In genomic region chr16:49876716-49877129, GRCh38 we compare ENCODE assay signal across 8 cellular contexts. TPM values are rescaled to one million over a fixed set of nuclear protein-coding genes. Genes with fewer than 3 reads are reported as not detected.
A peak's percentile ranks its signal among the peaks of the same experiment; 100 is the strongest.
DNase-seq lines count a peak whose midpoint lies in the region; ATAC-seq, FAIRE-seq and TF ChIP-seq lines count a peak whose summit lies in the region.

No MANE protein-coding gene starts in this region.

- no peak for FAIRE-seq in urothelium cell line (lab: Jason Lieb, UNC)

- no peaks in the 10 kb centered on the region for H3K4me1 ChIP-seq in PC-3 (ENCODE audit: insufficient read depth, low read length)
- peaks cover 8% of the 10 kb centered on the region for H3K4me1 ChIP-seq in lower lobe of right lung

- H3K9me3 ChIP-seq in PC-3 (ENCODE audit: low read length) (no peaks in the 10 kb centered on the region), lower lobe of right lung (no peaks in the 10 kb centered on the region)

- H4K20me1 ChIP-seq in PC-3 (ENCODE audit: low read length): no peaks in the 10 kb centered on the region

- H2AFZ ChIP-seq in PC-3 (ENCODE audit: low read length): no peak overlapping the region

- TF ChIP-seq CTCF in PC-3 (conservative IDR thresholded peaks at IDR 0.05; ENCODE audit: low read depth, low read length) (peak; percentile 59), chondrocyte (IDR thresholded peaks at IDR 0.05) (peak; percentile 97), lower lobe of right lung (IDR thresholded peaks at IDR 0.05) (peak; percentile 97)

- DNase-seq in activated CD4-positive, alpha-beta T cell treated with anti-CD3 and anti-CD28 coated beads for 1 hour: peak; percentile 10
- DNase-seq in activated CD4-positive, alpha-beta T cell treated with anti-CD3 and anti-CD28 coated beads, Interleukin-2, amount 50 U/mL, for 1 hour: no peak
- DNase-seq in PC-3 (peak; percentile 28), chondrocyte (ENCODE audit: low spot score) (no peak), lower lobe of right lung (peak; percentile 73), urothelium cell line (ENCODE audit: low spot score) (peak; percentile 89), NCI-H510A (lab: John Stamatoyannopoulos, UW) (no peak), A172 (ENCODE audit: low spot score) (no peak)

- H3K4me3 ChIP-seq in PC-3 (ENCODE audit: low read length) (no peak overlapping the region), lower lobe of right lung (peak overlapping the region; percentile 44)

- POLR2A ChIA-PET in PC-3 (lab: Charles Lee; ENCODE audit: unreplicated experiment): no interaction called here

- peaks cover 3% of the 10 kb centered on the region for H3K27me3 Mint-ChIP-seq in chondrocyte (ENCODE audit: low read depth)

- intact Hi-C loops in PC-3 (cut with micrococcal nuclease): no loop called here
- intact Hi-C loops in lower lobe of right lung (cut with DNase I): no loop called here

- no peaks in the 10 kb centered on the region for H3K79me2 ChIP-seq in PC-3 (ENCODE audit: low read length)

- no peaks in the 10 kb centered on the region for H3K9me2 ChIP-seq in PC-3 (replicated peaks; ENCODE audit: low read length)

- H3K9me3 Mint-ChIP-seq in chondrocyte (ENCODE audit: low read depth): no peaks in the 10 kb centered on the region

- H3K27me3 ChIP-seq in PC-3 (ENCODE audit: low read length): peaks cover 32% of the 10 kb centered on the region
- H3K27me3 ChIP-seq in lower lobe of right lung (ENCODE audit: low read depth): peaks cover 8% of the 10 kb centered on the region

- no peaks in the 10 kb centered on the region for H3K36me3 Mint-ChIP-seq in chondrocyte (ENCODE audit: low read depth)

- H3K9ac ChIP-seq in PC-3 (ENCODE audit: low read length): no peak overlapping the region

- H3K36me3 ChIP-seq in PC-3 (ENCODE audit: low read depth, low read length) (no peaks in the 10 kb centered on the region), lower lobe of right lung (no peaks in the 10 kb centered on the region)

- H3K4me2 ChIP-seq in PC-3 (ENCODE audit: low read length): no peak overlapping the region

- H3F3A ChIP-seq in PC-3 (ENCODE audit: low read length, unreplicated experiment): no peaks in the 10 kb centered on the region

- H3K27ac ChIP-seq in PC-3 (ENCODE audit: low read length) (no peak overlapping the region), lower lobe of right lung (no peak overlapping the region)

- no TSS peak for BruUV-seq in PC-3 (replicated peaks; lab: Mats Ljungman, UMichigan)

- H3K27ac Mint-ChIP-seq in chondrocyte (ENCODE audit: unreplicated experiment): no peak overlapping the region

- peaks cover 7% of the 10 kb centered on the region for H3K4me1 Mint-ChIP-seq in chondrocyte (ENCODE audit: low read depth)

- CTCF ChIA-PET in PC-3 (lab: Charles Lee): no interaction called here

- peak overlapping the region; percentile 42 for H3K4me3 Mint-ChIP-seq in chondrocyte (ENCODE audit: unreplicated experiment)

- ATAC-seq in PC-3 (peak; percentile 54; the same call in 1 of the 2 replicates), lower lobe of right lung (peak; percentile 90 to 92)

RNA-seq across cellular contexts. Expression of gene ZNF423, which starts 20.8 kb away (rescaled TPM):
- total RNA-seq in PC-3 (2014; rRNA removed) (not detected in 2 replicates), chondrocyte (4.7 to 7.9 TPM (median 5.0 TPM) in 3 replicates), lower lobe of right lung (10.7 TPM)
- total RNA-seq in A172 (2014; rRNA removed; shearing (Covaris generic)): not detected in 2 replicates

Comparison
In these comparisons a context has a peak if more than half of its experiments do, and no peak if none do; other contexts are left out.
1. DNase-seq: peak in activated CD4-positive, alpha-beta T cell treated with anti-CD3 and anti-CD28 coated beads for 1 hour (single experiment), PC-3 (single experiment), lower lobe of right lung (single experiment) and urothelium cell line (single experiment); none in activated CD4-positive, alpha-beta T cell treated with anti-CD3 and anti-CD28 coated beads, Interleukin-2, amount 50 U/mL, for 1 hour (single experiment), chondrocyte (single experiment), NCI-H510A (single experiment) and A172 (single experiment).
2. Peak in every context shown above with its lines, with median percentiles within 50 percentile points of each other: CTCF ChIP-seq.